8 cellular contexts compared by ENCODE assay signal in the genomic region with DNA sequence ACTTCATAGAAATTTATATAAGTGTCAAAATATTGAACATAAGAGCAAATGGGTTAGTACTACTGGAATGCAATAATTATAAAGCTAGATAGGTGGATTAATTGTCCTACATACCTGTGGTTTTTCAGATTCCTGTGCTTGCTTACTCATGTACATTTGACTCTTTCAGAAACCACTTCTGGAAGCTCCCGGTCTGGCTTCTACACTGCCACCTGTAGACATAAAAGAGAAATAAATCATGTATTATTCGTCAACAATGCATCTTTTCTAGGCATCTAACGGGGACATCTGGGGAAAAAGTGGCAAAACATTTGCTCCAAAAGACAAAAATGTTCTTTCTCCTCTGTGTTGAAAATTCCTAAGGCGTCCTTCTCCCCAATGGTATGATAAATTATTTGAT.
DNase-seq lines count a peak whose midpoint lies in the region; ATAC-seq and TF ChIP-seq lines count a peak whose summit lies in the region.

No MANE protein-coding gene starts in this region.

- intact Hi-C loops in psoas muscle (cut with DNase I): loop anchor here in 1 of 2 donors (10.0 kb wide), 1 partner anchor 334 kb away; no protein-coding TSS in a partner anchor

- no peaks in the 10 kb centered on the region for H3K9me2 ChIP-seq in Loucy (replicated peaks; ENCODE audit: low read depth, low read length)

- 9 to 22% (median 21%) methylated on average over 4 of the region's 4 CpGs for WGBS in psoas muscle, 3 donors

- no peak overlapping the region for H3K27ac ChIP-seq in psoas muscle

- H3K27me3 ChIP-seq in Loucy (ENCODE audit: insufficient read depth, low read length, poor library complexity, severe bottlenecking) (no peaks in the 10 kb centered on the region), psoas muscle (ENCODE audit: insufficient read depth in 3 of 3, low read length in 2 of 3) (peaks cover 0 to 42% (median 2%) of the 10 kb centered on the region in 3 donors)

- peak overlapping the region; percentile 97 for H3K4me3 Mint-ChIP-seq in WTC11

- peaks cover 3% of the 10 kb centered on the region for H3K4me1 ChIP-seq in Loucy (ENCODE audit: insufficient read depth, low read length, poor library complexity, severe bottlenecking)
- H3K4me1 ChIP-seq in psoas muscle: no peaks in the 10 kb centered on the region

- H3K9ac ChIP-seq in Loucy (ENCODE audit: low read depth, low read length, poor library complexity, severe bottlenecking): peak overlapping the region; percentile 72

- H3K36me3 ChIP-seq in Loucy (ENCODE audit: insufficient read depth, low read length) (no peaks in the 10 kb centered on the region), psoas muscle (ENCODE audit: insufficient read depth in 1 of 2, low read depth in 1 of 2) (no peaks in the 10 kb centered on the region)

- peak overlapping the region; percentile 54; the same call in 1 of the 2 replicates for H2AFZ ChIP-seq in Loucy (ENCODE audit: low read length)

- no peaks in the 10 kb centered on the region for H3K9me3 ChIP-seq in Loucy (ENCODE audit: insufficient read depth, low read depth, low read length)
- H3K9me3 ChIP-seq in psoas muscle: peaks cover 1% of the 10 kb centered on the region

- no peaks in the 10 kb centered on the region for H4K20me1 ChIP-seq in Loucy (ENCODE audit: insufficient read depth, low read length, poor library complexity, severe bottlenecking)

- TF ChIP-seq CTCF in Loucy (conservative IDR thresholded peaks at IDR 0.05; ENCODE audit: low read length): peak; percentile 53
- TF ChIP-seq CTCF in WTC11 (IDR thresholded peaks at IDR 0.05): no peak
- peak; percentile 23 for TF ChIP-seq CTCF in fibroblast of mammary gland (conservative IDR thresholded peaks at IDR 0.05; ENCODE audit: control insufficient read depth, insufficient read depth, low read depth, low read length)
- peak; percentile 21 for TF ChIP-seq CTCF in psoas muscle (IDR thresholded peaks at IDR 0.05)

- H3F3A ChIP-seq in Loucy (ENCODE audit: low read depth): no peaks in the 10 kb centered on the region

- peaks cover 21% of the 10 kb centered on the region; the same call in 1 of the 2 replicates for H3K79me2 ChIP-seq in Loucy (ENCODE audit: insufficient read depth, low read length)

- H3K36me3 Mint-ChIP-seq in WTC11: peaks cover 45% of the 10 kb centered on the region

- peak overlapping the region; percentile 80 for H3K4me3 ChIP-seq in Loucy (ENCODE audit: low read length, poor library complexity, severe bottlenecking)
- H3K4me3 ChIP-seq in fibroblast of mammary gland (ENCODE audit: control insufficient read depth, low read depth, low read length): peak overlapping the region; percentile 74
- no peak overlapping the region for H3K4me3 ChIP-seq in psoas muscle

- POLR2A ChIA-PET in WTC11 (lab: Charles Lee): no interaction called here

- no peaks in the 10 kb centered on the region for H3K27me3 Mint-ChIP-seq in WTC11 (ENCODE audit: low read depth)

- peaks cover 36% of the 10 kb centered on the region for H3K4me1 Mint-ChIP-seq in WTC11

- DNase-seq in SIG-M5 treated with dmso at 0.1 percent for 504 hours (lab: John Stamatoyannopoulos, UW; ENCODE audit: unreplicated experiment) (peak; percentile 46), SIG-M5 (lab: John Stamatoyannopoulos, UW) (no peak), WTC11 (ENCODE audit: low spot score) (no peak), fibroblast of mammary gland (ENCODE audit: low read depth) (peak; percentile 86), psoas muscle (no peak), UCSD-AML1 (lab: John Stamatoyannopoulos, UW; ENCODE audit: unreplicated experiment) (no peak), SHP77 (lab: John Stamatoyannopoulos, UW) (no peak)

- peak overlapping the region; percentile 93 for H3K4me2 ChIP-seq in Loucy (ENCODE audit: low read depth, low read length, poor library complexity, severe bottlenecking)

- CTCF ChIA-PET in WTC11 (lab: Charles Lee): interaction anchor here (0.9 kb wide), 1 partner anchor 55 kb away, joined by 3 read pairs; no protein-coding TSS in a partner anchor

- H3K27ac Mint-ChIP-seq in WTC11: peak overlapping the region; percentile 53

- ATAC-seq in WTC11 (no peak), psoas muscle (no peak)

- H3K9me3 Mint-ChIP-seq in WTC11: no peaks in the 10 kb centered on the region

TF ChIP-seq in WTC11, 78 proteins besides CTCF, POLR2A, EP300 and RAD21:
- TF ChIP-seq, protein P1, sequence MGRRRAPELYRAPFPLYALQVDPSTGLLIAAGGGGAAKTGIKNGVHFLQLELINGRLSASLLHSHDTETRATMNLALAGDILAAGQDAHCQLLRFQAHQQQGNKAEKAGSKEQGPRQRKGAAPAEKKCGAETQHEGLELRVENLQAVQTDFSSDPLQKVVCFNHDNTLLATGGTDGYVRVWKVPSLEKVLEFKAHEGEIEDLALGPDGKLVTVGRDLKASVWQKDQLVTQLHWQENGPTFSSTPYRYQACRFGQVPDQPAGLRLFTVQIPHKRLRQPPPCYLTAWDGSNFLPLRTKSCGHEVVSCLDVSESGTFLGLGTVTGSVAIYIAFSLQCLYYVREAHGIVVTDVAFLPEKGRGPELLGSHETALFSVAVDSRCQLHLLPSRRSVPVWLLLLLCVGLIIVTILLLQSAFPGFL (CRISPR knock-in tag; IDR thresholded peaks at IDR 0.05; ENCODE audit: borderline replicate concordance): no peak
- TF ChIP-seq, protein P2, sequence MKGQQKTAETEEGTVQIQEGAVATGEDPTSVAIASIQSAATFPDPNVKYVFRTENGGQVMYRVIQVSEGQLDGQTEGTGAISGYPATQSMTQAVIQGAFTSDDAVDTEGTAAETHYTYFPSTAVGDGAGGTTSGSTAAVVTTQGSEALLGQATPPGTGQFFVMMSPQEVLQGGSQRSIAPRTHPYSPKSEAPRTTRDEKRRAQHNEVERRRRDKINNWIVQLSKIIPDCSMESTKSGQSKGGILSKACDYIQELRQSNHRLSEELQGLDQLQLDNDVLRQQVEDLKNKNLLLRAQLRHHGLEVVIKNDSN (CRISPR knock-in tag; IDR thresholded peaks at IDR 0.05): no peak
- TF ChIP-seq GRHL2 (CRISPR knock-in tag; IDR thresholded peaks at IDR 0.05; ENCODE audit: insufficient replicate concordance, severe bottlenecking): no peak
- TF ChIP-seq FOXK1 (CRISPR knock-in tag; IDR thresholded peaks at IDR 0.05): no peak
- TF ChIP-seq FOXP1 (CRISPR knock-in tag; IDR thresholded peaks at IDR 0.05; ENCODE audit: borderline replicate concordance): no peak
- no peak for TF ChIP-seq OVOL2 (CRISPR knock-in tag; IDR thresholded peaks at IDR 0.05; ENCODE audit: borderline replicate concordance)
- TF ChIP-seq ATF1 (CRISPR knock-in tag; IDR thresholded peaks at IDR 0.05): no peak

Comparison
In these comparisons a context has a peak if more than half of its experiments do, and no peak if none do; other contexts are left out.
1. DNase-seq: peak in SIG-M5 treated with dmso at 0.1 percent for 504 hours (single experiment) and fibroblast of mammary gland (single experiment); none in SIG-M5 (single experiment), WTC11 (single experiment), psoas muscle (0 of 2), UCSD-AML1 (single experiment) and SHP77 (0 of 2).